1 cellular context compared by ENCODE assay signal in the genomic region with DNA sequence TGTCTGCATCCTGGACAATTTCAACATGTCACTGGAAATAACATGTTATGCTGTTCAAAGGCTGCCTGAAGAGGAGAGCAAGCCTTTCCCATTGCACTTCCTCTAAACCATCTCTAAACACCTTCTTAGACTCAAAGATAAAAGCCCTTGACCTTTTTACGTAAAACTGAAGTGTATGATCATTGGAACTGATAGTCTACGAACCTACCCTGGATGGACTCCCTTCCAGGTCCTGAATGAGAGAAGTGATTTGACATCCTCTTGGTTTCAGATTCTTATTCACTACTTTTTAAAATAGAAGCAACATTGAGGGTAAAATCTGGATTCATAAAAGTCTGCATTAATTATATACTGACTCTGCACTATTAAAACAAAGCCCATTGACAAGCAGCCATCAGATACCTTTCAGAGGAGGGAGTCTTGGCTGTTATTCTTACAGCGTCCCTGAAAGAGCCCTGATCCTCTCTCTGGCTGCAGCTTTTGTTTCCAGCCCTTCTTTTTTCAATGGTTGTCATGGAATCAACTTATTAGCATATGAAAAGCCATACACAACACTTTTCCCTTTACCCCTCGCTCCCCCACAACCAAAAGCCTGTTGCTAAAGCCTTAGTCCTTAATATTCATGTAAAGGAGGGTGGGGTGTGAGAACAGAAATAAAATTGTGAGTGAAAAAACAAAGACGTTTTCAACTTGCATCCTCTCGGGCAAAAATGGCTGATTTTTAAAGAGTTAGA.
TF ChIP-seq lines count a peak whose summit lies in the region.

No MANE protein-coding gene starts in this region.

TF ChIP-seq in IMR-90, 13 proteins besides CTCF, POLR2A, EP300 and RAD21 (continued from another document):
- TF ChIP-seq, protein P1, sequence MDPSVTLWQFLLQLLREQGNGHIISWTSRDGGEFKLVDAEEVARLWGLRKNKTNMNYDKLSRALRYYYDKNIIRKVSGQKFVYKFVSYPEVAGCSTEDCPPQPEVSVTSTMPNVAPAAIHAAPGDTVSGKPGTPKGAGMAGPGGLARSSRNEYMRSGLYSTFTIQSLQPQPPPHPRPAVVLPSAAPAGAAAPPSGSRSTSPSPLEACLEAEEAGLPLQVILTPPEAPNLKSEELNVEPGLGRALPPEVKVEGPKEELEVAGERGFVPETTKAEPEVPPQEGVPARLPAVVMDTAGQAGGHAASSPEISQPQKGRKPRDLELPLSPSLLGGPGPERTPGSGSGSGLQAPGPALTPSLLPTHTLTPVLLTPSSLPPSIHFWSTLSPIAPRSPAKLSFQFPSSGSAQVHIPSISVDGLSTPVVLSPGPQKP (IDR thresholded peaks at IDR 0.05; ENCODE audit: borderline replicate concordance, low read depth, low read length): no peak
- no peak for TF ChIP-seq MAZ (IDR thresholded peaks at IDR 0.05; ENCODE audit: borderline replicate concordance, low read depth, low read length)
- TF ChIP-seq RFX5 (IDR thresholded peaks at IDR 0.05; ENCODE audit: low read depth, low read length): no peak
- TF ChIP-seq BHLHE40 (IDR thresholded peaks at IDR 0.05; ENCODE audit: low read depth, low read length): no peak
- no peak for TF ChIP-seq NFE2L2 (IDR thresholded peaks at IDR 0.05; ENCODE audit: low read depth, low read length)
- TF ChIP-seq SMC3 (IDR thresholded peaks at IDR 0.05; ENCODE audit: low read depth, low read length): no peak
- no peak for TF ChIP-seq RCOR1 (IDR thresholded peaks at IDR 0.05; ENCODE audit: insufficient replicate concordance, low read length)
- TF ChIP-seq CHD1 (IDR thresholded peaks at IDR 0.05; ENCODE audit: low read depth, low read length): no peak
- TF ChIP-seq FOS (IDR thresholded peaks at IDR 0.05; ENCODE audit: low read depth, low read length): no peak
